Comparison of ENCODE assay signal across 23 cellular contexts in the genomic region with DNA sequence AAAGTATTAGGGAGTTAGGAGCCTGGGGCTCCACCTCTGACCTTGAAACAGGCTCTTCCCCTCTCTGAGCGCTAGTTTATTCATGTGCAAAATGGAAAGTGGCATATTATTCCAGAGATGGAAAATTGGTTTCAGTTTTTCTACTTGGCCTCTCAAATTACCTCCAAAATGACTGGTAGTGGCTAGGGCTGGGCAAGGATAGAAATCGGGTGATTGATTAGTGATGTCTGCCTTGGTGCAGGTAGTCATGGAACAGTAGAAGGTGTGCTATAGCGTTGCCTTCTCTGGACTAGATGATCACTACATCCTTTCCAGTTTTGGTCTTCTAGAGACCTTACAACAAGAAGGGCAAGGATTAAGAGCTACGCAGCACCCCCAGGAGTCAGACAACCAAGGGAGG. TPM values are rescaled to one million over a fixed set of nuclear protein-coding genes. Genes with fewer than 3 reads are reported as not detected.
"Had no signal": no experiment of that assay in that cellular context is flagged by ENCODE, and none has a peak within 500 bp of the region (broad histone marks: within the 10 kb centered on the region; RNA-seq: fewer than 3 reads in every experiment).

No MANE protein-coding gene starts in this region.

- ATAC-seq: heart left ventricle; lower lobe of right lung; natural killer cell; stimulated activated naive B cell treated with anti-CD40 and anti-IgM and Interleukin-4, amounts not matched to agents 10 μg/mL and 1 μg/mL and 100 μg/mL, for 72 hours; stimulated activated naive CD8-positive, alpha-beta T cell treated with anti-CD3 and anti-CD28 coated beads, Interleukin-15, amount 100 ng/mL, for 72 hours had no signal

- H3K4me3 Mint-ChIP-seq: memory B cell; mesothelial cell of epicardium; natural killer cell; stimulated activated naive B cell treated with anti-CD40 and anti-IgM and Interleukin-4, amounts not matched to agents 10 μg/mL and 1 μg/mL and 100 μg/mL, for 72 hours; stimulated activated naive CD8-positive, alpha-beta T cell treated with anti-CD3 and anti-CD28 coated beads, Interleukin-15, amount 100 ng/mL, for 72 hours had no signal

- H3K9me3 ChIP-seq: heart left ventricle, left ventricle myocardium inferior, lower lobe of right lung, sigmoid colon had no signal

- H3K27ac Mint-ChIP-seq: memory B cell; mesothelial cell of epicardium; natural killer cell; stimulated activated naive B cell treated with anti-CD40 and anti-IgM and Interleukin-4, amounts not matched to agents 10 μg/mL and 1 μg/mL and 100 μg/mL, for 72 hours; stimulated activated naive CD8-positive, alpha-beta T cell treated with anti-CD3 and anti-CD28 coated beads, Interleukin-15, amount 100 ng/mL, for 72 hours had no signal

- FAIRE-seq: frontal cortex had no signal

- H3K9me3 Mint-ChIP-seq: memory B cell; mesothelial cell of epicardium; natural killer cell; stimulated activated naive B cell treated with anti-CD40 and anti-IgM and Interleukin-4, amounts not matched to agents 10 μg/mL and 1 μg/mL and 100 μg/mL, for 72 hours; stimulated activated naive CD8-positive, alpha-beta T cell treated with anti-CD3 and anti-CD28 coated beads, Interleukin-15, amount 100 ng/mL, for 72 hours had no signal

- H3K4me3 ChIP-seq: coronary artery, heart left ventricle, left ventricle myocardium inferior, lower lobe of right lung, sigmoid colon, skin epidermis had no signal

- H3K4me1 Mint-ChIP-seq: memory B cell; natural killer cell; stimulated activated naive CD8-positive, alpha-beta T cell treated with anti-CD3 and anti-CD28 coated beads, Interleukin-15, amount 100 ng/mL, for 72 hours had no signal

- DNase-seq: effector CD4-positive, alpha-beta T cell; heart left ventricle; islet precursor cell; left ventricle myocardium inferior; lower lobe of right lung; natural killer cell; sigmoid colon; stimulated activated CD4-positive, alpha-beta T cell treated with anti-CD3 and anti-CD28 coated beads, Interleukin-2, amount 100 ng/mL, for 24 hours; stimulated activated CD4-positive, alpha-beta T cell treated with anti-CD3 and anti-CD28 coated beads, Interleukin-4, amount 100 ng/mL, for 4 hours; stimulated activated naive B cell treated with anti-CD40 and anti-IgM and Interleukin-4, amounts not matched to agents 10 μg/mL and 1 μg/mL and 100 μg/mL, for 72 hours; stimulated activated naive CD8-positive, alpha-beta T cell treated with anti-CD3 and anti-CD28 coated beads, Interleukin-15, amount 100 ng/mL, for 72 hours; substantia nigra; trophoblast cell had no signal

- H3K36me3 ChIP-seq: heart left ventricle, left ventricle myocardium inferior, lower lobe of right lung, sigmoid colon had no signal

- H3K4me1 ChIP-seq: lower lobe of right lung, sigmoid colon had no signal

- H3K27ac ChIP-seq: coronary artery, heart left ventricle, left ventricle myocardium inferior, lower lobe of right lung, sigmoid colon, skin epidermis had no signal

- H3K36me3 Mint-ChIP-seq: memory B cell; mesothelial cell of epicardium; natural killer cell; stimulated activated naive B cell treated with anti-CD40 and anti-IgM and Interleukin-4, amounts not matched to agents 10 μg/mL and 1 μg/mL and 100 μg/mL, for 72 hours had no signal

RNA-seq across cellular contexts. Expression of a gene that starts 8.6 kb away (rescaled TPM):
- total RNA-seq: dermis microvascular lymphatic vessel endothelial cell, glomerular endothelial cell, natural killer cell, pulmonary artery endothelial cell had no signal

RNA-seq across cellular contexts. Expression of a gene that starts 50.0 kb away (rescaled TPM):
- total RNA-seq: dermis microvascular lymphatic vessel endothelial cell, frontal cortex, glomerular endothelial cell, left ventricle myocardium inferior, mesothelial cell of epicardium, myocyte, osteoblast, pulmonary artery endothelial cell, sigmoid colon had no signal
- polyA plus RNA-seq: heart left ventricle had no signal
